1 cellular context compared by ENCODE assay signal in the genomic region with DNA sequence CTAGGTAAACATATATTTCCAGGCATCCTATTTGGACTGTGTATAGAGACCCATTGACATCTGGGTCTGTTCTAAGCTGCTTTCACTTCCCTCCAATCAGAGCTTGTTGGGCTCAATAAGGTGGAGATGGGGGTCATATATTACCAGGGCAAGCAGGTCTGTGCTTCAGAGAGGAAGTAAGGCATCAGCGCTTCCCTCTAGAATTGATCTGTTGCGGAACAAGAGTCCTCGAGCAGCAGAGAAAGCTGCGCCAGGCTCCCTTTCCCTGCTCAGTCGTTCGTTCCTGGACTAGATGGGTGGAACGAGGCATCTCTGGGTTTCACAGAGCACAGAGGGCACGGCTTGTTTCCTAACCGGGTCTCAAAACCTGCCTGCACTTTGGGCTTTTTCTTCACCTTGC.
TF ChIP-seq lines count a peak whose summit lies in the region.

No MANE protein-coding gene starts in this region.

TF ChIP-seq in GM23338, 12 proteins besides CTCF, POLR2A, EP300 and RAD21 (continued from another document):
- TF ChIP-seq ZNF462 (CRISPR knock-in tag; IDR thresholded peaks at IDR 0.05) (no peak), POLR2AphosphoS5 (IDR thresholded peaks at IDR 0.05; ENCODE audit: low read depth) (no peak), CREB1 (CRISPR knock-in tag; IDR thresholded peaks at IDR 0.05; ENCODE audit: low read depth) (no peak), REST (IDR thresholded peaks at IDR 0.05; ENCODE audit: unreplicated experiment) (no peak)
